19 cellular contexts compared by ENCODE assay signal in genomic region chr1:109875874-109876273, GRCh38. TPM values are rescaled to one million over a fixed set of nuclear protein-coding genes. Genes with fewer than 3 reads are reported as not detected.
DNase-seq lines count a peak whose midpoint lies in the region; ATAC-seq and TF ChIP-seq lines count a peak whose summit lies in the region.
"Had no signal": no experiment of that assay in that cellular context is flagged by ENCODE, and none has a peak within 500 bp of the region (broad histone marks: within the 10 kb centered on the region; RNA-seq: fewer than 3 reads in every experiment).

No MANE protein-coding gene starts in this region.

- H3K4me1 ChIP-seq in ACC112 (ENCODE audit: control insufficient read depth, insufficient read depth, low read length, unreplicated experiment) (peaks cover 52% of the 10 kb centered on the region), SJSA1 (replicated peaks) (peaks cover 81% of the 10 kb centered on the region)
- H3K4me1 ChIP-seq in CD4-positive, alpha-beta memory T cell (ENCODE audit: insufficient read depth, low read length), result peaks cover 23% of the 10 kb centered on the region

- peaks cover 27% of the 10 kb centered on the region for H3K4me1 Mint-ChIP-seq in stimulated activated effector memory CD8-positive, alpha-beta T cell treated with anti-CD3 and anti-CD28 coated beads, Interleukin-12 subunit alpha, Interleukin-12 subunit beta, amount 100 ng/mL, for 72 hours
- H3K4me1 Mint-ChIP-seq in CD4-positive, alpha-beta memory T cell, result peaks cover 20 to 32% (median 23%) of the 10 kb centered on the region in 4 donors

- H2AFZ ChIP-seq in ACC112 (ENCODE audit: low read length, unreplicated experiment), result no peak overlapping the region

- POLR2A ChIA-PET in CD4-positive, alpha-beta memory T cell (lab: Charles Lee; ENCODE audit: partially characterized antibody), result no interaction called here

- no peaks in the 10 kb centered on the region for H3K27me3 Mint-ChIP-seq in CD4-positive, alpha-beta memory T cell

- DNase-seq in SJSA1 (ENCODE audit: low read depth in 1 of 2, low spot score in 2 of 2) (no peak), dorsolateral prefrontal cortex (no peak), occipital lobe (lab: John Stamatoyannopoulos, UW) (no peak), DMS53 treated with DMSO at 0.1 percent for 48 hours (lab: John Stamatoyannopoulos, UW; ENCODE audit: unreplicated experiment) (no peak), NCI-H82 treated with DMSO at 0.1 percent for 48 hours (lab: John Stamatoyannopoulos, UW; ENCODE audit: unreplicated experiment) (no peak)
- no peak for DNase-seq in stimulated activated effector memory CD8-positive, alpha-beta T cell treated with anti-CD3 and anti-CD28 coated beads, Interleukin-12 subunit alpha, Interleukin-12 subunit beta, amount 100 ng/mL, for 72 hours (ENCODE audit: low spot score in 2 of 2)
- DNase-seq in CD4-positive, alpha-beta memory T cell, result no peak
- DNase-seq: DND-41, GF-D8, MG63, NCI-H1092 treated with DMSO at 0.1 percent for 48 hours, NCI-H1694 treated with DMSO at 0.1 percent for 48 hours, NCI-H774, Peyer's patch, Right ventricle myocardium superior had no signal

- H3K4me3 ChIP-seq in ACC112 (ENCODE audit: low read depth, low read length) (no peak overlapping the region), SJSA1 (no peak overlapping the region), dorsolateral prefrontal cortex (no peak overlapping the region)
- no peak overlapping the region for H3K4me3 ChIP-seq in CD4-positive, alpha-beta memory T cell (ENCODE audit: low read length in 2 of 2)
- H3K4me3 ChIP-seq: MG63, Peyer's patch had no signal

- H3K9me3 Mint-ChIP-seq in stimulated activated effector memory CD8-positive, alpha-beta T cell treated with anti-CD3 and anti-CD28 coated beads, Interleukin-12 subunit alpha, Interleukin-12 subunit beta, amount 100 ng/mL, for 72 hours, result no peaks in the 10 kb centered on the region
- peaks cover 0 to 2% (median 0%) of the 10 kb centered on the region in 8 donors for H3K9me3 Mint-ChIP-seq in CD4-positive, alpha-beta memory T cell

- no peaks in the 10 kb centered on the region for H3K36me3 Mint-ChIP-seq in stimulated activated effector memory CD8-positive, alpha-beta T cell treated with anti-CD3 and anti-CD28 coated beads, Interleukin-12 subunit alpha, Interleukin-12 subunit beta, amount 100 ng/mL, for 72 hours
- no peaks in the 10 kb centered on the region for H3K36me3 Mint-ChIP-seq in CD4-positive, alpha-beta memory T cell

- peak overlapping the region; percentile 21 for H3K27ac Mint-ChIP-seq in stimulated activated effector memory CD8-positive, alpha-beta T cell treated with anti-CD3 and anti-CD28 coated beads, Interleukin-12 subunit alpha, Interleukin-12 subunit beta, amount 100 ng/mL, for 72 hours
- H3K27ac Mint-ChIP-seq in CD4-positive, alpha-beta memory T cell, result peak overlapping the region in 1 of 7 donors; percentile 1

- H3K27me3 ChIP-seq in ACC112 (ENCODE audit: insufficient read depth, low read length), result no peaks in the 10 kb centered on the region
- no peaks in the 10 kb centered on the region for H3K27me3 ChIP-seq in SJSA1 (replicated peaks)
- no peaks in the 10 kb centered on the region for H3K27me3 ChIP-seq in dorsolateral prefrontal cortex
- no peaks in the 10 kb centered on the region for H3K27me3 ChIP-seq in CD4-positive, alpha-beta memory T cell (ENCODE audit: insufficient read depth, low read length)
- H3K27me3 ChIP-seq: MG63, Peyer's patch had no signal

- H3K36me3 ChIP-seq in ACC112 (ENCODE audit: insufficient read depth, low read length), result no peaks in the 10 kb centered on the region
- no peaks in the 10 kb centered on the region for H3K36me3 ChIP-seq in SJSA1
- no peaks in the 10 kb centered on the region for H3K36me3 ChIP-seq in CD4-positive, alpha-beta memory T cell (ENCODE audit: insufficient read depth, low read length)
- H3K36me3 ChIP-seq: MG63, Peyer's patch had no signal

- CTCF ChIA-PET in CD4-positive, alpha-beta memory T cell (lab: Charles Lee; ENCODE audit: partially characterized antibody), result no interaction called here

- ATAC-seq in stimulated activated effector memory CD8-positive, alpha-beta T cell treated with anti-CD3 and anti-CD28 coated beads, Interleukin-12 subunit alpha, Interleukin-12 subunit beta, amount 100 ng/mL, for 72 hours, result no peak
- ATAC-seq: HCT116, SK-N-SH treated with all-trans-retinoic acid at 6 μM for 48 hours had no signal

- H3K79me2 ChIP-seq in ACC112 (ENCODE audit: control insufficient read depth, insufficient read depth, low read length, unreplicated experiment), result no peaks in the 10 kb centered on the region

- TF ChIP-seq CTCF in dorsolateral prefrontal cortex (IDR thresholded peaks at IDR 0.05 in 54 of 56, conservative IDR thresholded peaks at IDR 0.05 in 2 of 56; ENCODE audit: low read depth in 1 of 56, partially characterized antibody in 56 of 56), result no peak

- H3K4me3 Mint-ChIP-seq in stimulated activated effector memory CD8-positive, alpha-beta T cell treated with anti-CD3 and anti-CD28 coated beads, Interleukin-12 subunit alpha, Interleukin-12 subunit beta, amount 100 ng/mL, for 72 hours, result no peak overlapping the region
- no peak overlapping the region for H3K4me3 Mint-ChIP-seq in CD4-positive, alpha-beta memory T cell

- intact Hi-C loops in dorsolateral prefrontal cortex (cut with DNase I), result loop anchor here in 1 of 2 donors (5.0 to 10.0 kb wide), 2 partner anchors 36 to 109 kb away; partner anchors contain the start of genes AHCYL1 and CSF1
- intact Hi-C loops in CD4-positive, alpha-beta memory T cell (cut with micrococcal nuclease), result no loop called here

- peak overlapping the region; percentile 90; the same call in 1 of the 2 replicates for H3K27ac ChIP-seq in ACC112 (ENCODE audit: low read depth, low read length)
- H3K27ac ChIP-seq in SJSA1, result peak overlapping the region; percentile 97
- H3K27ac ChIP-seq in dorsolateral prefrontal cortex, result peak overlapping the region in 38 of 59 donors; percentile 12 to 99 (median 88)
- no peak overlapping the region for H3K27ac ChIP-seq in CD4-positive, alpha-beta memory T cell (ENCODE audit: low read depth, low read length)
- H3K27ac ChIP-seq: C4-2B had no signal

- no peaks in the 10 kb centered on the region for H3K9me3 ChIP-seq in SJSA1 (replicated peaks)
- no peaks in the 10 kb centered on the region for H3K9me3 ChIP-seq in CD4-positive, alpha-beta memory T cell (ENCODE audit: control insufficient read depth in 1 of 2, low read length in 2 of 2)
- H3K9me3 ChIP-seq: MG63, Peyer's patch had no signal

RNA-seq across cellular contexts. Expression of gene CSF1, which starts 34.8 kb away (rescaled TPM):
- 43.8 and 68.9 TPM in 2 replicates for total RNA-seq in SJSA1 (2014; rRNA removed; shearing (Covaris generic))
- total RNA-seq in dorsolateral prefrontal cortex (10 to 100 TPM in 117 of 120 experiments, 1 to 10 TPM in 3; 8.9 to 51.5 (median 20.8) TPM), occipital lobe (3.9 TPM)
- 10 to 100 TPM; 10.3 to 13.9 TPM for total RNA-seq in CD4-positive, alpha-beta memory T cell
- 10 to 100 TPM in 1 of 2 donors, 1 to 10 TPM in 1; 5.0 to 12.5 TPM for polyA plus RNA-seq in CD4-positive, alpha-beta memory T cell
